In the genomic region with DNA sequence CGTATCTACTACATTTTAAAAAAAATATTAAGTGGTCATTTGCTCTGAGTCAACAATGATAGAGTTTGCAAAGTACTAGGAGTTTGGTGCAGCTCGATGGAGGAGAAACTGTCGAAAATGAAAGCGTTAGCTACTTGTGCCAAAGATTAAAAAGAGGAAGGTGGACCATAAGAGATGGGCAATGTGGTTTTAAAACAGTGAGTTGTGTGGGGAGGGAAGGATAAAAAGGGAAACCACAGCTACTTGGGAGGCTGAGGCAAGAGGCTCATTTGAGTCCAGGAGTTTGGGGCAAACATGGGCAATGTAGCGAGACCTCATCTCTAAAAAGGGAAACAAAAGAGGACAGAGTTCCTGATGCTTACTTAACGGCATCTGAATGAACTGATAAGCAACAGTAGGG, we compare ENCODE assay signal across 10 cellular contexts. TPM values are rescaled to one million over a fixed set of nuclear protein-coding genes. Genes with fewer than 3 reads are reported as not detected.
DNase-seq lines count a peak whose midpoint lies in the region; ATAC-seq and TF ChIP-seq lines count a peak whose summit lies in the region.
"Had no signal": no experiment of that assay in that cellular context is flagged by ENCODE, and none has a peak within 500 bp of the region (broad histone marks: within the 10 kb centered on the region; RNA-seq: fewer than 3 reads in every experiment).

No MANE protein-coding gene starts in this region.

- H3K27ac ChIP-seq in OCI-LY7 (ENCODE audit: low read depth, low read length, poor library complexity, severe bottlenecking) = no peak overlapping the region
- H3K27ac ChIP-seq in thyroid gland = no peak overlapping the region
- H3K27ac ChIP-seq in psoas muscle = no peak overlapping the region
- H3K27ac ChIP-seq: VCaP had no signal

- H3K9me2 ChIP-seq in OCI-LY7 (ENCODE audit: insufficient read depth, low read length) = no peaks in the 10 kb centered on the region

- DNase-seq in AML-193 (lab: John Stamatoyannopoulos, UW) (peak; percentile 93 to 94), OCI-LY7 (ENCODE audit: low spot score) (peak; percentile 4), left ventricle myocardium superior (no peak), thyroid gland (no peak), NCI-H774 (lab: John Stamatoyannopoulos, UW) (no peak), psoas muscle (no peak)
- DNase-seq: CD4-positive, CD25-positive, alpha-beta regulatory T cell had no signal

- H3K4me3 ChIP-seq in OCI-LY7 (ENCODE audit: low read depth, low read length, poor library complexity, severe bottlenecking) (no peak overlapping the region), thyroid gland (replicated peaks in 1 of 3) (no peak overlapping the region), psoas muscle (no peak overlapping the region)

- TF ChIP-seq POLR2A in thyroid gland (IDR thresholded peaks at IDR 0.05) = no peak

- H3K36me3 ChIP-seq in OCI-LY7 (ENCODE audit: insufficient read depth, low read length) (no peaks in the 10 kb centered on the region), thyroid gland (no peaks in the 10 kb centered on the region), psoas muscle (ENCODE audit: insufficient read depth in 1 of 2, low read depth in 1 of 2) (no peaks in the 10 kb centered on the region)

- peak; percentile 94 for ATAC-seq in GM18907 (IDR thresholded peaks at IDR 0.05; ENCODE audit: unreplicated experiment)
- ATAC-seq in HG02970 (IDR thresholded peaks at IDR 0.05; ENCODE audit: low FRiP score, unreplicated experiment) = peak; percentile 78
- no peak for ATAC-seq in left ventricle myocardium superior
- no peak for ATAC-seq in psoas muscle

- H3K4me1 ChIP-seq in OCI-LY7 (ENCODE audit: insufficient read depth, low read length, poor library complexity, severe bottlenecking) = peaks cover 7% of the 10 kb centered on the region
- peaks cover 0 to 4% of the 10 kb centered on the region in 2 donors for H3K4me1 ChIP-seq in thyroid gland
- H3K4me1 ChIP-seq in psoas muscle = no peaks in the 10 kb centered on the region

- no peak for TF ChIP-seq CTCF in OCI-LY7 (conservative IDR thresholded peaks at IDR 0.05; ENCODE audit: low read length)
- no peak for TF ChIP-seq CTCF in thyroid gland (IDR thresholded peaks at IDR 0.05)
- no peak for TF ChIP-seq CTCF in psoas muscle (IDR thresholded peaks at IDR 0.05)

- POLR2A ChIA-PET in OCI-LY7 (lab: Charles Lee) = interaction anchor here (0.6 to 1.2 kb wide), 4 partner anchors 9 to 320 kb away, joined by 3 to 5 read pairs (median 3); no protein-coding TSS in a partner anchor

- BruUV-seq in OCI-LY7 (replicated peaks; lab: Mats Ljungman, UMichigan) = no TSS peak

- peak overlapping the region; percentile 47 for H3K4me2 ChIP-seq in OCI-LY7 (ENCODE audit: low read length)

- no peaks in the 10 kb centered on the region for H3K27me3 ChIP-seq in thyroid gland
- no peaks in the 10 kb centered on the region for H3K27me3 ChIP-seq in psoas muscle (ENCODE audit: insufficient read depth in 3 of 3, low read length in 2 of 3)

- CTCF ChIA-PET in OCI-LY7 (lab: Charles Lee; ENCODE audit: unreplicated experiment) = no interaction called here

- no peaks in the 10 kb centered on the region for H4K20me1 ChIP-seq in OCI-LY7 (ENCODE audit: insufficient read depth, low read length)

- intact Hi-C loops in OCI-LY7 (cut with micrococcal nuclease; ENCODE audit: unreplicated experiment) (no loop called here), left ventricle myocardium superior (cut with micrococcal nuclease) (no loop called here), thyroid gland (cut with DNase I) (no loop called here), psoas muscle (cut with DNase I) (no loop called here)

- no peaks in the 10 kb centered on the region for H3K79me2 ChIP-seq in OCI-LY7 (ENCODE audit: insufficient read depth, low read depth, low read length)

- H2AFZ ChIP-seq in OCI-LY7 (ENCODE audit: low read length) = peak overlapping the region; percentile 80; the same call in 1 of the 2 replicates

- WGBS in thyroid gland, 2 donors = 81 to 87% methylated on average over 6 of the region's 6 CpGs
- 85% methylated on average over 6 of the region's 6 CpGs for WGBS in psoas muscle, 3 donors

- H3K9me3 ChIP-seq in OCI-LY7 (ENCODE audit: low read length) (no peaks in the 10 kb centered on the region), thyroid gland (no peaks in the 10 kb centered on the region), psoas muscle (no peaks in the 10 kb centered on the region)

RNA-seq across cellular contexts. Expression of a gene that starts 18.2 kb away (rescaled TPM):
- total RNA-seq in OCI-LY7 (2014; rRNA removed; shearing (Covaris generic)) = 43.1 and 45.5 TPM in 2 replicates
- total RNA-seq in OCI-LY7 (2022) (99.5 and 107 TPM in 2 replicates), left ventricle myocardium superior (128 TPM), thyroid gland (100 to 1,000 TPM in 1 of 4 donors, 10 to 100 TPM in 3; 84.9 to 100 (median 93.3) TPM), psoas muscle (100 to 1,000 TPM in 3 of 4 donors, 10 to 100 TPM in 1; 94.3 to 154 (median 151) TPM)
- polyA plus RNA-seq in psoas muscle = 100 to 1,000 TPM; 117 to 224 (median 205) TPM

RNA-seq across cellular contexts. Expression of a gene that starts 47.1 kb away (rescaled TPM):
- 54.9 and 68.6 TPM in 2 replicates for total RNA-seq in OCI-LY7 (2014; rRNA removed; shearing (Covaris generic))
- total RNA-seq in OCI-LY7 (2022) (87.2 and 103 TPM in 2 replicates), left ventricle myocardium superior (16.9 TPM), thyroid gland (10 to 100 TPM; 54.1 to 74.3 (median 69.5) TPM), psoas muscle (10 to 100 TPM; 18.6 to 31.5 (median 19.7) TPM)
- 10 to 100 TPM; 14.3 to 25.0 (median 20.3) TPM for polyA plus RNA-seq in psoas muscle

Comparison
In these comparisons a context has a peak if more than half of its experiments do, and no peak if none do; other contexts are left out.
1. DNase-seq: peak in AML-193 (2 of 2) and OCI-LY7 (single experiment); none in left ventricle myocardium superior (single experiment), thyroid gland (0 of 2), NCI-H774 (single experiment) and psoas muscle (0 of 2).
2. ATAC-seq: peak in GM18907 (single experiment) and HG02970 (single experiment); none in left ventricle myocardium superior (single experiment) and psoas muscle (0 of 4).